ENCODE assay signal across 33 cellular contexts in the genomic region with DNA sequence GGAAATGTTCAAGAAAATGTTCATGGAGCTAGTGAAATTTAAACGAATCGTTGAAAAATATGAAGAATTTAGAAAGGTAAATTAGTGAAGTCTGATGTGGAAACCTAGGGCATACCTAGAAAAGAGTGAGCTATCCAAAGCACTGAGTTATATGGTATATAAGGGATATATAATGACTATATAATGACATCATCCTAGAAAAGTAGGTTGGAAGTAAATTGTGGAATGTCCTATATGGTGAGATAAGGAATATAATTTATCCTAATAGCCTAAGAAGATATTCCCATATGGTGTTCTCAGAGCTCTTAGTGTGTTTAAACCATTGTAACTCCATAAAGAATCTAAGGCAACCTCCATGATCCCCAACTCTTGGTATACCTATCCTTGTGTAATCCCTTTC.
DNase-seq lines count a peak whose midpoint lies in the region; ATAC-seq, FAIRE-seq and TF ChIP-seq lines count a peak whose summit lies in the region.
"Had no signal": no experiment of that assay in that cellular context is flagged by ENCODE, and none has a peak within 500 bp of the region (broad histone marks: within the 10 kb centered on the region; RNA-seq: fewer than 3 reads in every experiment).

No MANE protein-coding gene starts in this region.

- TF ChIP-seq RAD21 in HepG2 (CRISPR knock-in tag; IDR thresholded peaks at IDR 0.05): no peak

- no peak overlapping the region for H3K23ac ChIP-seq in neuronal stem cell (ENCODE audit: low read depth, low read length, poor library complexity)

- intact Hi-C loops in HepG2 (cut with micrococcal nuclease; ENCODE audit: unreplicated experiment): no loop called here
- intact Hi-C loops in right lobe of liver (cut with DNase I): no loop called here

- H3K27ac ChIP-seq in HepG2 (ENCODE audit: extremely low read length, insufficient read depth, low read length): no peak overlapping the region
- H3K27ac ChIP-seq in right lobe of liver: no peak overlapping the region
- H3K27ac ChIP-seq in HEK293 (ENCODE audit: extremely low read depth, low read depth, low read length): no peak overlapping the region
- peak overlapping the region; percentile 82 for H3K27ac ChIP-seq in neutrophil
- no peak overlapping the region for H3K27ac ChIP-seq in neuronal stem cell (replicated peaks; ENCODE audit: low read length)
- H3K27ac ChIP-seq: 22Rv1; A549; BLaER1; BLaER1 treated with 17β-estradiol and CSF1 and Interleukin-3, amounts not matched to agents 10 nM and 100 nM; C4-2B had no signal

- no peaks in the 10 kb centered on the region for H3K79me2 ChIP-seq in HepG2 (ENCODE audit: insufficient read depth, low read length)

- no peak overlapping the region for H4K8ac ChIP-seq in neuronal stem cell (ENCODE audit: low read depth, low read length)

- no peak overlapping the region for H3K9ac ChIP-seq in HepG2 (ENCODE audit: insufficient read depth, low read depth, low read length)
- no peak overlapping the region for H3K9ac ChIP-seq in neuronal stem cell (ENCODE audit: low read depth, low read length, poor library complexity)
- H3K9ac ChIP-seq: BLaER1; BLaER1 treated with 17β-estradiol and CSF1 and Interleukin-3, amounts not matched to agents 10 nM and 100 nM had no signal

- no peaks in the 10 kb centered on the region for H3K36me3 ChIP-seq in HepG2 (replicated peaks in 1 of 2; ENCODE audit: control insufficient read depth in 1 of 2, insufficient read depth in 2 of 2, low read length in 2 of 2)
- no peaks in the 10 kb centered on the region for H3K36me3 ChIP-seq in right lobe of liver
- H3K36me3 ChIP-seq in HEK293 (ENCODE audit: control insufficient read depth in 2 of 2, insufficient read depth in 1 of 2, low read length in 2 of 2): no peaks in the 10 kb centered on the region
- H3K36me3 ChIP-seq in neutrophil: no peaks in the 10 kb centered on the region
- H3K36me3 ChIP-seq in neuronal stem cell (replicated peaks in 1 of 2; ENCODE audit: control insufficient read depth in 2 of 2, insufficient read depth in 2 of 2, low read length in 2 of 2): no peaks in the 10 kb centered on the region
- H3K36me3 ChIP-seq: BE2C; BLaER1; BLaER1 treated with 17β-estradiol and CSF1 and Interleukin-3, amounts not matched to agents 10 nM and 100 nM had no signal

- no peaks in the 10 kb centered on the region for H4K20me1 ChIP-seq in HepG2 (ENCODE audit: insufficient read depth, low read length)
- H4K20me1 ChIP-seq: BLaER1; BLaER1 treated with 17β-estradiol and CSF1 and Interleukin-3, amounts not matched to agents 10 nM and 100 nM had no signal

- TF ChIP-seq POLR2A in HepG2 (IDR thresholded peaks at IDR 0.05; ENCODE audit: insufficient read depth in 1 of 2, low read depth in 2 of 2, low read length in 2 of 2) (no peak), right lobe of liver (IDR thresholded peaks at IDR 0.05) (no peak)

- POLR2A ChIA-PET in HepG2 (lab: Yijun Ruan, JAX) (no interaction called here), HEK293 (lab: Yijun Ruan, JAX) (no interaction called here)

- ATAC-seq in HepG2 (no peak), right lobe of liver (no peak)
- ATAC-seq: A549; CD8-positive, alpha-beta T cell had no signal

- peaks cover 72% of the 10 kb centered on the region for H3K9me3 ChIP-seq in HepG2 (ENCODE audit: low read length)
- no peaks in the 10 kb centered on the region for H3K9me3 ChIP-seq in right lobe of liver
- no peaks in the 10 kb centered on the region for H3K9me3 ChIP-seq in HEK293 (ENCODE audit: control insufficient read depth, insufficient read depth, low read depth, low read length)
- no peaks in the 10 kb centered on the region for H3K9me3 ChIP-seq in neutrophil
- H3K9me3 ChIP-seq in neuronal stem cell (replicated peaks in 1 of 2; ENCODE audit: control insufficient read depth in 2 of 2, insufficient read depth in 1 of 2, low read depth in 1 of 2, low read length in 2 of 2): peaks cover 1 to 10% of the 10 kb centered on the region in 2 donors
- H3K9me3 ChIP-seq: A549; BE2C; BLaER1; BLaER1 treated with 17β-estradiol and CSF1 and Interleukin-3, amounts not matched to agents 10 nM and 100 nM; Caco-2 had no signal

- DNase-seq in HepG2 (ENCODE audit: low spot score) (no peak), right lobe of liver (no peak), neuronal stem cell (ENCODE audit: low spot score) (no peak), NCI-H146 (lab: John Stamatoyannopoulos, UW) (no peak)
- DNase-seq: 8988T; ACHN; AML-193; BE2C; C1 segment of cervical spinal cord; Caco-2; Calu3; CD4-positive, alpha-beta memory T cell; CD4-positive, alpha-beta T cell; CD4-positive, CD25-positive, alpha-beta regulatory T cell; CD8-positive, alpha-beta memory T cell; CD8-positive, alpha-beta T cell; COR-L47; DMS 273 treated with DMSO at 0.1 percent for 48 hours; DMS153; DMS53; DMS79; DMS79 treated with DMSO at 0.1 percent for 48 hours; DND-41; EL had no signal

- in situ Hi-C loops in HepG2 (cut with HindIII; ENCODE audit: extremely low pct_ligation_motif_present, low pct_unique_long_range_greater_than_20kb): no loop called here

- CTCF ChIA-PET in HepG2 (lab: Yijun Ruan, JAX; ENCODE audit: low intra/inter-chr PET ratio, low total read pairs) (no interaction called here), HEK293 (lab: Yijun Ruan, JAX) (interaction anchor here (0.6 kb wide), 1 partner anchor 12 kb away, joined by 3 read pairs; no protein-coding TSS in a partner anchor)

- H3K4me3 ChIP-seq in HepG2 (replicated peaks in 1 of 3; ENCODE audit: insufficient read depth in 1 of 3, low read depth in 2 of 3, low read length in 3 of 3): no peak overlapping the region
- no peak overlapping the region for H3K4me3 ChIP-seq in right lobe of liver
- no peak overlapping the region for H3K4me3 ChIP-seq in HEK293 (ENCODE audit: low read depth, low read length)
- no peak overlapping the region for H3K4me3 ChIP-seq in neutrophil (ENCODE audit: low read depth in 1 of 2, low read length in 1 of 2)
- H3K4me3 ChIP-seq in neuronal stem cell (ENCODE audit: low read length in 2 of 2): no peak overlapping the region
- H3K4me3 ChIP-seq: A549; BLaER1; BLaER1 treated with 17β-estradiol and CSF1 and Interleukin-3, amounts not matched to agents 10 nM and 100 nM had no signal

- H3K79me1 ChIP-seq in neuronal stem cell (ENCODE audit: low read depth, low read length): no peaks in the 10 kb centered on the region

- H3K4me1 ChIP-seq in HepG2 (ENCODE audit: insufficient read depth, low read length): no peaks in the 10 kb centered on the region
- H3K4me1 ChIP-seq in right lobe of liver: no peaks in the 10 kb centered on the region
- no peaks in the 10 kb centered on the region for H3K4me1 ChIP-seq in HEK293 (ENCODE audit: control insufficient read depth, insufficient read depth, low read length)
- H3K4me1 ChIP-seq in neutrophil (ENCODE audit: control insufficient read depth in 1 of 2, insufficient read depth in 1 of 2, low read depth in 1 of 2, low read length in 1 of 2): peaks cover 26 to 29% of the 10 kb centered on the region in 2 experiments
- H3K4me1 ChIP-seq in neuronal stem cell (ENCODE audit: control insufficient read depth in 2 of 2, insufficient read depth in 1 of 2, low read depth in 1 of 2, low read length in 2 of 2): peaks cover 0 to 2% of the 10 kb centered on the region in 2 donors
- H3K4me1 ChIP-seq: A549; BE2C; BLaER1; BLaER1 treated with 17β-estradiol and CSF1 and Interleukin-3, amounts not matched to agents 10 nM and 100 nM; Caco-2 had no signal

- no peak overlapping the region for H3K4ac ChIP-seq in neuronal stem cell (ENCODE audit: low read length)

- no peak overlapping the region for H4K91ac ChIP-seq in neuronal stem cell (ENCODE audit: low read depth, low read length, poor library complexity)

- H3K27me3 ChIP-seq in HepG2 (ENCODE audit: control insufficient read depth in 1 of 2, insufficient read depth in 2 of 2, low read length in 2 of 2): no peaks in the 10 kb centered on the region
- H3K27me3 ChIP-seq in right lobe of liver: no peaks in the 10 kb centered on the region
- no peaks in the 10 kb centered on the region for H3K27me3 ChIP-seq in neutrophil
- no peaks in the 10 kb centered on the region for H3K27me3 ChIP-seq in neuronal stem cell (ENCODE audit: control insufficient read depth in 3 of 3, insufficient read depth in 3 of 3, low read depth in 1 of 3, low read length in 3 of 3)
- H3K27me3 ChIP-seq: BE2C; BLaER1; BLaER1 treated with 17β-estradiol and CSF1 and Interleukin-3, amounts not matched to agents 10 nM and 100 nM had no signal

- H3K4me2 ChIP-seq in HepG2 (ENCODE audit: low read depth, low read length) (no peak overlapping the region), neuronal stem cell (ENCODE audit: insufficient read depth, low read length, poor library complexity, severe bottlenecking) (no peak overlapping the region)
- H3K4me2 ChIP-seq: A549; BLaER1; BLaER1 treated with 17β-estradiol and CSF1 and Interleukin-3, amounts not matched to agents 10 nM and 100 nM had no signal

- H2AK5ac ChIP-seq in neuronal stem cell (ENCODE audit: low read depth, low read length): no peak overlapping the region

- no peak overlapping the region for H2BK5ac ChIP-seq in neuronal stem cell (ENCODE audit: low read length)

- FAIRE-seq in HepG2 (lab: Jason Lieb, UNC): no peak
- FAIRE-seq: A204.1, A549, D721Med had no signal

- WGBS in HepG2 (ENCODE audit: low lambda C conversion rate): 0% methylated on average over 2 of the region's 2 CpGs
- WGBS in right lobe of liver (ENCODE audit: insufficient coverage, low coverage, low lambda C conversion rate, missing lambda C conversion rate): 96% methylated on average over 2 of the region's 2 CpGs
- 100% methylated on average over 2 of the region's 2 CpGs; no CpG with 5 or more reads in 1 of the 2 donors for WGBS in neuronal stem cell (ENCODE audit: extremely low coverage in 2 of 2, insufficient read length in 2 of 2, insufficient replicate concordance in 1 of 2), 2 donors

- no peak overlapping the region for H2BK120ac ChIP-seq in neuronal stem cell (ENCODE audit: low read depth, low read length)

- H2AFZ ChIP-seq in HepG2 (ENCODE audit: low read length) (no peak overlapping the region), neuronal stem cell (ENCODE audit: low read length) (no peak overlapping the region)

- TF ChIP-seq EP300 in HepG2 (IDR thresholded peaks at IDR 0.05; ENCODE audit: low read depth in 2 of 2, low read length in 2 of 2) (no peak), HepG2 (CRISPR knock-in tag; IDR thresholded peaks at IDR 0.05; ENCODE audit: borderline replicate concordance) (no peak)

- TF ChIP-seq CTCF in HepG2 (CRISPR knock-in tag; IDR thresholded peaks at IDR 0.05) (no peak), right lobe of liver (IDR thresholded peaks at IDR 0.05) (no peak), HEK293 (tag by site-specific recombination; IDR thresholded peaks at IDR 0.05) (no peak), neutrophil (IDR thresholded peaks at IDR 0.05) (no peak)

- H2BK12ac ChIP-seq in neuronal stem cell (ENCODE audit: low read length): no peak overlapping the region

- H2BK15ac ChIP-seq in neuronal stem cell (ENCODE audit: low read length): no peak overlapping the region

- H3K14ac ChIP-seq in neuronal stem cell (ENCODE audit: low read length): no peak overlapping the region

- BruUV-seq in HepG2 (replicated peaks; lab: Mats Ljungman, UMichigan): no TSS peak

- H3K18ac ChIP-seq in neuronal stem cell (ENCODE audit: low read length): no peak overlapping the region

TF ChIP-seq in HepG2, 621 proteins besides CTCF, POLR2A, EP300 and RAD21 (continues in another document):
- no peak for TF ChIP-seq ZNF160 (CRISPR knock-in tag; IDR thresholded peaks at IDR 0.05)

TF ChIP-seq in HEK293, 187 proteins besides CTCF, POLR2A, EP300 and RAD21 (continues in another document):
- peak; percentile 54; the same call in 1 of the 2 replicates for TF ChIP-seq MZF1 (tag by site-specific recombination; IDR thresholded peaks at IDR 0.05; ENCODE audit: borderline replicate concordance)
